ENCODE assay signal across 20 cellular contexts in the genomic region with DNA sequence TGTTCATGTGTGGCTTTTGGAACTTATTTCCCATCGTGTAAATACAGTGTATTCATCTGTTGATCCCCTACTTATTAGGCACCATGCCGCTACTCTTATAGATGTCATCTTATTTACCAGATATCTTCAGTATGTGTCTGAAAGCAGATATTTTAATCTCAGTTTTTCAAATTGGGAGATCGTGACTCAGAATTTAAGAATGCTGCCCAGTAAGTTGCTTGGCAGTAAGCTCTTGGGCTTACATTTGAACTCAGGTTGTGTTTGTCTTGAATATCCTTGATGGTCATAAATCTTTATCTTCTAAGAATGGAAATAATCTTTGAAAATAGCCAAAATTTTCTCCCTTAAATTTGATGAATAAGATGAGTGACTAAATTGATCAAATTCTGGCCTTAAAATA. TPM values are rescaled to one million over a fixed set of nuclear protein-coding genes. Genes with fewer than 3 reads are reported as not detected.
DNase-seq lines count a peak whose midpoint lies in the region; ATAC-seq and TF ChIP-seq lines count a peak whose summit lies in the region.
"Had no signal": no experiment of that assay in that cellular context is flagged by ENCODE, and none has a peak within 500 bp of the region (broad histone marks: within the 10 kb centered on the region; RNA-seq: fewer than 3 reads in every experiment).

No MANE protein-coding gene starts in this region.

- H3K27me3 ChIP-seq in HUES6 (ENCODE audit: control insufficient read depth, insufficient read depth, low read length) (no peaks in the 10 kb centered on the region), adipocyte (replicated peaks; ENCODE audit: control insufficient read depth, insufficient read depth, low read length) (no peaks in the 10 kb centered on the region)

- WGBS in lower leg skin, 2 donors, result 53 to 67% methylated on average over 3 of the region's 3 CpGs

- DNase-seq in AG10803 (ENCODE audit: low read depth) (peak; percentile 17), adipocyte (ENCODE audit: low read depth) (peak; percentile 3), fibroblast of the aortic adventitia (ENCODE audit: low read depth) (peak; percentile 51), activated gamma-delta T cell treated with Interleukin-2 at 50 U/mL for 16 hours (no peak), lower leg skin (ENCODE audit: low spot score in 2 of 2) (no peak)
- DNase-seq in activated naive CD4-positive, alpha-beta T cell treated with anti-CD3 and anti-CD28 coated beads, Interleukin-2, amount 50 U/mL, for 16 hours, result no peak
- DNase-seq: activated CD4-positive, alpha-beta memory T cell treated with anti-CD3 and anti-CD28 coated beads for 36 hours; activated naive CD8-positive, alpha-beta T cell treated with anti-CD3 and anti-CD28 coated beads, Interleukin-2, amount 50 U/mL, for 24 hours; activated T-cell treated with anti-CD3 and anti-CD28 coated beads, Interleukin-2, amount 50 U/mL, for 48 hours; CD4-positive, alpha-beta T cell; DMS79; glutamatergic neuron; natural killer cell; NCI-H1694 treated with DMSO at 0.1 percent for 48 hours; NCI-H446 treated with DMSO at 0.1 percent for 48 hours; stimulated activated naive CD8-positive, alpha-beta T cell treated with anti-CD3 and anti-CD28 coated beads, Interleukin-15, Interleukin-2, amounts not matched to agents 100 U/mL and 50 U/mL, for 24 hours had no signal

- TF ChIP-seq CTCF in AG10803 (conservative IDR thresholded peaks at IDR 0.05; ENCODE audit: low read length), result no peak
- no peak for TF ChIP-seq CTCF in fibroblast of the aortic adventitia (IDR thresholded peaks at IDR 0.05; ENCODE audit: insufficient read depth, low read length)
- no peak for TF ChIP-seq CTCF in lower leg skin (IDR thresholded peaks at IDR 0.05)

- no peak for ATAC-seq in HG03159 (IDR thresholded peaks at IDR 0.05; ENCODE audit: unreplicated experiment)
- ATAC-seq: activated naive CD8-positive, alpha-beta T cell treated with anti-CD3 and anti-CD28 coated beads, Interleukin-2, amount 50 U/mL, for 24 hours; natural killer cell; stimulated activated naive CD8-positive, alpha-beta T cell treated with anti-CD3 and anti-CD28 coated beads, Interleukin-15, Interleukin-2, amounts not matched to agents 100 U/mL and 50 U/mL, for 24 hours had no signal

- H3K4me1 ChIP-seq in HUES6 (ENCODE audit: control insufficient read depth, insufficient read depth, low read length), result peaks cover 48% of the 10 kb centered on the region
- no peaks in the 10 kb centered on the region for H3K4me1 ChIP-seq in adipocyte (ENCODE audit: control insufficient read depth, insufficient read depth, low read length)
- H3K4me1 ChIP-seq: prostate gland had no signal

- intact Hi-C loops in lower leg skin (cut with DNase I; ENCODE audit: low total_unique reads), result no loop called here

- no peak for TF ChIP-seq POLR2A in lower leg skin (IDR thresholded peaks at IDR 0.05)

- H3K36me3 ChIP-seq in HUES6 (ENCODE audit: control insufficient read depth, insufficient read depth, low read length) (no peaks in the 10 kb centered on the region), adipocyte (ENCODE audit: control insufficient read depth, insufficient read depth, low read length, severe bottlenecking) (no peaks in the 10 kb centered on the region)
- H3K36me3 ChIP-seq: prostate gland had no signal

- H3K9ac ChIP-seq in HUES6 (ENCODE audit: low read length) (no peak overlapping the region), adipocyte (ENCODE audit: low read length) (no peak overlapping the region)

- no peaks in the 10 kb centered on the region for H3K9me3 ChIP-seq in HUES6 (ENCODE audit: control insufficient read depth, insufficient read depth, low read depth, low read length)
- no peaks in the 10 kb centered on the region for H3K9me3 ChIP-seq in adipocyte (ENCODE audit: control insufficient read depth, low read length)
- H3K9me3 ChIP-seq: prostate gland had no signal

- H3K4me3 ChIP-seq in AG10803 (ENCODE audit: low read length) (no peak overlapping the region), HUES6 (ENCODE audit: low read depth, low read length) (no peak overlapping the region), adipocyte (ENCODE audit: low read length) (no peak overlapping the region), fibroblast of the aortic adventitia (ENCODE audit: low read depth, low read length) (no peak overlapping the region), lower leg skin (ENCODE audit: low read depth, poor library complexity, severe bottlenecking) (no peak overlapping the region)
- H3K4me3 ChIP-seq: prostate gland, SK-N-MC had no signal

- H3K27ac ChIP-seq in HUES6 (ENCODE audit: low read depth, low read length), result peak overlapping the region; percentile 62; the same call in 1 of the 2 replicates
- H3K27ac ChIP-seq: prostate gland, SK-N-MC had no signal

RNA-seq across cellular contexts. Expression of a gene that starts 45.9 kb away (rescaled TPM):
- total RNA-seq in fibroblast of the aortic adventitia (ENCODE audit: low replicate concordance), result 0.33 and 1.4 TPM in 2 replicates
- total RNA-seq in lower leg skin, result 1 to 10 TPM in 1 of 4 donors, under 1 TPM in 2, not detected in 1; 0.23 to 1.1 (median 0.36) TPM

Comparison
In these comparisons a context has a peak if more than half of its experiments do, and no peak if none do; other contexts are left out.
1. DNase-seq: peak in AG10803 (single experiment), adipocyte (single experiment) and fibroblast of the aortic adventitia (single experiment); none in activated gamma-delta T cell treated with Interleukin-2 at 50 U/mL for 16 hours (single experiment), activated naive CD4-positive, alpha-beta T cell treated with anti-CD3 and anti-CD28 coated beads, Interleukin-2, amount 50 U/mL, for 16 hours (single experiment) and lower leg skin (0 of 2).